Comparison of ENCODE assay signal across 14 cellular contexts in genomic region chr11:64406221-64406946, GRCh38. TPM values are rescaled to one million over a fixed set of nuclear protein-coding genes. Genes with fewer than 3 reads are reported as not detected.
A peak's percentile ranks its signal among the peaks of the same experiment; 100 is the strongest.
DNase-seq lines count a peak whose midpoint lies in the region; ATAC-seq and TF ChIP-seq lines count a peak whose summit lies in the region.
"Had no signal": no experiment of that assay in that cellular context is flagged by ENCODE, and none has a peak within 500 bp of the region (broad histone marks: within the 10 kb centered on the region; RNA-seq: fewer than 3 reads in every experiment).

No MANE protein-coding gene starts in this region.

- H3K27me3 ChIP-seq in right atrium auricular region (no peaks in the 10 kb centered on the region), heart right ventricle (peaks cover 0 to 7% (median 0%) of the 10 kb centered on the region in 7 donors), esophagus squamous epithelium (peaks cover 0 to 32% (median 0%) of the 10 kb centered on the region in 4 donors)
- H3K27me3 ChIP-seq: tibial nerve had no signal

- TF ChIP-seq CTCF in right atrium auricular region (IDR thresholded peaks at IDR 0.05) = no peak
- no peak for TF ChIP-seq CTCF in heart right ventricle (IDR thresholded peaks at IDR 0.05)
- no peak for TF ChIP-seq CTCF in esophagus squamous epithelium (IDR thresholded peaks at IDR 0.05)

- TF ChIP-seq POLR2A in esophagus squamous epithelium (IDR thresholded peaks at IDR 0.05) = no peak

- 14 to 19% methylated on average over 10 of the region's 10 CpGs for WGBS in heart right ventricle, 2 donors
- WGBS in esophagus squamous epithelium, 2 donors = 40 to 46% methylated on average over 4 to 9 of the region's 10 CpGs

- ATAC-seq in Right ventricle myocardium inferior (peak; percentile 82), heart right ventricle (peak; percentile 78 to 92 (median 86))

- intact Hi-C loops in Right ventricle myocardium inferior (cut with DNase I) = no loop called here
- intact Hi-C loops in heart right ventricle (cut with DNase I) = no loop called here
- intact Hi-C loops in esophagus squamous epithelium (cut with DNase I) = no loop called here

- H3K4me1 ChIP-seq in right atrium auricular region (peaks cover 0 to 11% of the 10 kb centered on the region in 2 donors), heart right ventricle (peaks cover 3 to 23% (median 15%) of the 10 kb centered on the region in 9 donors), esophagus squamous epithelium (peaks cover 0 to 5% (median 0%) of the 10 kb centered on the region in 3 donors)
- H3K4me1 ChIP-seq: tibial nerve had no signal

- H3K9me3 ChIP-seq in right atrium auricular region (no peaks in the 10 kb centered on the region), heart right ventricle (peaks cover 0 to 5% (median 0%) of the 10 kb centered on the region in 11 donors), esophagus squamous epithelium (no peaks in the 10 kb centered on the region)

- H3K4me3 ChIP-seq in right atrium auricular region (no peak overlapping the region), heart right ventricle (no peak overlapping the region), esophagus squamous epithelium (no peak overlapping the region)
- H3K4me3 ChIP-seq: tibial nerve had no signal

- H3K36me3 ChIP-seq in right atrium auricular region = no peaks in the 10 kb centered on the region
- no peaks in the 10 kb centered on the region for H3K36me3 ChIP-seq in heart right ventricle
- no peaks in the 10 kb centered on the region for H3K36me3 ChIP-seq in esophagus squamous epithelium
- H3K36me3 ChIP-seq: tibial nerve had no signal

- no peak overlapping the region for H3K27ac ChIP-seq in right atrium auricular region
- peak overlapping the region in 5 of 10 donors; percentile 34 to 56 (median 48) for H3K27ac ChIP-seq in heart right ventricle
- H3K27ac ChIP-seq in esophagus squamous epithelium = no peak overlapping the region
- H3K27ac ChIP-seq: tibial nerve had no signal

- DNase-seq in Right ventricle myocardium inferior (ENCODE audit: missing footprints) (no peak), right atrium auricular region (ENCODE audit: low spot score) (no peak), heart right ventricle (peak; percentile 69 to 72), myocyte (ENCODE audit: low read depth) (peak; percentile 36), esophagus squamous epithelium (lab: John Stamatoyannopoulos, UW) (no peak), NCI-H187 treated with DMSO at 0.1 percent for 48 hours (lab: John Stamatoyannopoulos, UW) (no peak)
- no peak for DNase-seq in activated CD8-positive, alpha-beta memory T cell treated with anti-CD3 and anti-CD28 coated beads for 24 hours
- DNase-seq in activated effector memory CD4-positive, alpha-beta T cell treated with anti-CD3 and anti-CD28 coated beads, Interleukin-2, amount 50 U/mL, for 16 hours = no peak
- DNase-seq: activated CD4-positive, alpha-beta T cell treated with anti-CD3 and anti-CD28 coated beads, Interleukin-2, amount 50 U/mL, for 48 hours; CD4-positive, alpha-beta memory T cell; EL; NCI-H1694; T-helper 9 cell had no signal

RNA-seq across cellular contexts. Expression of gene RPS6KA4, which starts 47.4 kb away (rescaled TPM):
- 18.7 TPM for total RNA-seq in Right ventricle myocardium inferior
- total RNA-seq in right atrium auricular region = 10 to 100 TPM; 11.4 to 22.2 TPM
- 10 to 100 TPM; 10.7 to 21.9 (median 12.8) TPM for total RNA-seq in heart right ventricle
- 10 to 100 TPM; 17.4 to 18.8 TPM for polyA plus RNA-seq in heart right ventricle
- 26.9 and 30.3 TPM in 2 replicates for total RNA-seq in myocyte
- polyA plus RNA-seq in myocyte (2012) = 25.4 TPM
- 10 to 100 TPM; 28.6 to 69.8 (median 55.0) TPM for total RNA-seq in esophagus squamous epithelium

Comparison
In these comparisons a context has a peak if more than half of its experiments do, and no peak if none do; other contexts are left out.
1. DNase-seq: peak in heart right ventricle (2 of 2) and myocyte (single experiment); none in Right ventricle myocardium inferior (single experiment), right atrium auricular region (single experiment), esophagus squamous epithelium (single experiment), NCI-H187 treated with DMSO at 0.1 percent for 48 hours (single experiment), activated CD8-positive, alpha-beta memory T cell treated with anti-CD3 and anti-CD28 coated beads for 24 hours (single experiment) and activated effector memory CD4-positive, alpha-beta T cell treated with anti-CD3 and anti-CD28 coated beads, Interleukin-2, amount 50 U/mL, for 16 hours (single experiment).